ENCODE assay signal across 8 cellular contexts in the genomic region with DNA sequence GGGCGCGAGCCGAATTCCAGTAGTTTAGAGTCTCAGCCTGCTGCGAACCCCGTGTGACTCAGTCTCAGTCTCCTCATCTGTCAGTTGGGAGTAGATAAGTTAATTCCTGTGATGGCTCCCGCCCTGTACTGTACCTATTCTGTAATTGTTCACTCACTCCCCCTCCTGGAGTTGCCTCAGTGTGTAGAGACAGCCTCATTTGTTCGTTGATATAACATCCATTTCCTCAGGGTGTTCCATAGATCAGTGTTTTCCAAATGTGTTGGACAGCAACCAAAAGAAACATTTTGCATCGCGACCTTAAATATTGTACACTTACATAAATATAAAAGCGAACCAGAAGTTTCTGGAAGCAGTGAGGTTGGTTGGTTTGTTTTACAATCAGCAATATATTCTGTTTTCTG. TPM values are rescaled to one million over a fixed set of nuclear protein-coding genes. Genes with fewer than 3 reads are reported as not detected.
DNase-seq lines count a peak whose midpoint lies in the region; ATAC-seq and TF ChIP-seq lines count a peak whose summit lies in the region.

No MANE protein-coding gene starts in this region.

- H3K9me3 ChIP-seq in H9 (ENCODE audit: control insufficient read depth, low read depth, low read length) (no peaks in the 10 kb centered on the region), testis (no peaks in the 10 kb centered on the region)

- H3K14ac ChIP-seq in H9 (ENCODE audit: insufficient read depth, low read length), result no peak overlapping the region

- no peak for ATAC-seq in activated naive CD8-positive, alpha-beta T cell treated with anti-CD3 and anti-CD28 coated beads, Interleukin-2, amount 50 U/mL, for 24 hours

- peak; percentile 75 for DNase-seq in ACHN
- DNase-seq in H9, result no peak
- DNase-seq in activated naive CD8-positive, alpha-beta T cell treated with anti-CD3 and anti-CD28 coated beads, Interleukin-2, amount 50 U/mL, for 24 hours, result no peak
- peak; percentile 39 for DNase-seq in kidney epithelial cell (ENCODE audit: low read depth)
- no peak for DNase-seq in testis
- no peak for DNase-seq in DMS53 treated with DMSO at 0.1 percent for 48 hours (lab: John Stamatoyannopoulos, UW; ENCODE audit: unreplicated experiment)
- no peak for DNase-seq in activated effector memory CD4-positive, alpha-beta T cell treated with anti-CD3 and anti-CD28 coated beads, Interleukin-2, amount 50 U/mL, for 16 hours
- DNase-seq in iPS-NIHi11 (ENCODE audit: low spot score), result no peak

- TF ChIP-seq CTCF in H9 (conservative IDR thresholded peaks at IDR 0.05) (no peak), kidney epithelial cell (IDR thresholded peaks at IDR 0.05; ENCODE audit: insufficient read depth, low read length, poor library complexity, severe bottlenecking) (no peak), testis (IDR thresholded peaks at IDR 0.05) (no peak)

- no peak overlapping the region for H3K23ac ChIP-seq in H9 (ENCODE audit: insufficient read length, low read depth, low read length)

- 0 out of 2 replicates have a peak, but pooled peaks cover 2% of the 10 kb centered on the region for H3K4me1 ChIP-seq in H9 (ENCODE audit: insufficient read depth, low read length)
- H3K4me1 ChIP-seq in testis, result peaks cover 23% of the 10 kb centered on the region

- H2AK5ac ChIP-seq in H9 (ENCODE audit: insufficient read length, low read length), result no peak overlapping the region

- H4K20me1 ChIP-seq in H9 (ENCODE audit: control insufficient read depth, insufficient read depth, insufficient read length), result no peaks in the 10 kb centered on the region

- H2BK12ac ChIP-seq in H9 (ENCODE audit: insufficient read length, low read depth, low read length), result no peak overlapping the region

- H3T11ph ChIP-seq in H9 (ENCODE audit: low read length), result no peak overlapping the region

- H3K79me2 ChIP-seq in H9 (ENCODE audit: insufficient read depth, low read length), result peaks cover 15% of the 10 kb centered on the region; the same call in 1 of the 2 replicates

- no peak overlapping the region for H3K18ac ChIP-seq in H9 (ENCODE audit: insufficient read length, low read depth, low read length)

- in situ Hi-C loops in ACHN (cut with HindIII; ENCODE audit: low pct_ligation_motif_present, low pct_unique_long_range_greater_than_20kb, low sequenced_read_pairs), result no loop called here

- no peak for TF ChIP-seq POLR2A in testis (IDR thresholded peaks at IDR 0.05)

- H3K56ac ChIP-seq in H9 (ENCODE audit: insufficient read length, low read depth, low read length), result no peak overlapping the region

- H3K4ac ChIP-seq in H9 (ENCODE audit: low read depth, low read length), result no peak overlapping the region

- no peak overlapping the region for H2BK5ac ChIP-seq in H9 (ENCODE audit: insufficient read length, low read length)

- intact Hi-C loops in testis (cut with DNase I; ENCODE audit: low total_unique reads), result no loop called here

- H2BK20ac ChIP-seq in H9 (ENCODE audit: low read depth, low read length, poor library complexity, severe bottlenecking), result no peak overlapping the region

- no peak overlapping the region for H2BK15ac ChIP-seq in H9 (ENCODE audit: low read depth, low read length)

- WGBS in H9 (ENCODE audit: extremely low coverage, insufficient read length, low lambda C conversion rate), result no CpG with 5 or more reads among the region's 10 CpGs
- 8 to 14% methylated on average over 6 to 10 of the region's 10 CpGs for WGBS in testis, 2 donors

- H3K27ac ChIP-seq in H9 (ENCODE audit: insufficient read length, low read depth, low read length) (no peak overlapping the region), testis (peak overlapping the region; percentile 89 to 95)

- no peaks in the 10 kb centered on the region for H3K27me3 Mint-ChIP-seq in H9 (ENCODE audit: low read depth)
- peaks cover 3% of the 10 kb centered on the region for H3K27me3 Mint-ChIP-seq in activated naive CD8-positive, alpha-beta T cell treated with anti-CD3 and anti-CD28 coated beads, Interleukin-2, amount 50 U/mL, for 24 hours

- H3K4me1 Mint-ChIP-seq in H9, result peaks cover 11 to 15% of the 10 kb centered on the region in 2 experiments
- peaks cover 73% of the 10 kb centered on the region for H3K4me1 Mint-ChIP-seq in activated naive CD8-positive, alpha-beta T cell treated with anti-CD3 and anti-CD28 coated beads, Interleukin-2, amount 50 U/mL, for 24 hours

- no peak overlapping the region for H4K8ac ChIP-seq in H9 (replicated peaks; ENCODE audit: insufficient read length, low read depth, low read length)

- H2BK120ac ChIP-seq in H9 (ENCODE audit: low read depth, low read length, poor library complexity, severe bottlenecking), result no peak overlapping the region

- H3K4me3 Mint-ChIP-seq in H9, result peak overlapping the region; percentile 96 to 99
- H3K4me3 Mint-ChIP-seq in activated naive CD8-positive, alpha-beta T cell treated with anti-CD3 and anti-CD28 coated beads, Interleukin-2, amount 50 U/mL, for 24 hours, result peak overlapping the region; percentile 96

- H3K9me3 Mint-ChIP-seq in H9, result peaks cover 0 to 2% of the 10 kb centered on the region in 2 experiments; a peak in 2 of 5 replicates
- H3K9me3 Mint-ChIP-seq in activated naive CD8-positive, alpha-beta T cell treated with anti-CD3 and anti-CD28 coated beads, Interleukin-2, amount 50 U/mL, for 24 hours, result no peaks in the 10 kb centered on the region

- H3K79me1 ChIP-seq in H9 (ENCODE audit: insufficient read depth, low read depth, low read length, poor library complexity, severe bottlenecking), result peaks cover 7% of the 10 kb centered on the region

- no peak overlapping the region for H4K5ac ChIP-seq in H9 (ENCODE audit: insufficient read length, low read depth, low read length)

- no peak overlapping the region for H4K91ac ChIP-seq in H9 (ENCODE audit: insufficient read length, low read depth, low read length)

- peak overlapping the region; percentile 98 to 100 (median 99); a peak in 6 of 7 replicates for H3K27ac Mint-ChIP-seq in H9
- peak overlapping the region; percentile 100 for H3K27ac Mint-ChIP-seq in activated naive CD8-positive, alpha-beta T cell treated with anti-CD3 and anti-CD28 coated beads, Interleukin-2, amount 50 U/mL, for 24 hours

- H3K23me2 ChIP-seq in H9 (ENCODE audit: insufficient read length, low read depth, low read length, poor library complexity, severe bottlenecking), result no peaks in the 10 kb centered on the region

- no peak overlapping the region for H2AFZ ChIP-seq in H9 (ENCODE audit: low read length)

- H3K27me3 ChIP-seq in H9 (ENCODE audit: insufficient read depth, low read length) (no peaks in the 10 kb centered on the region), kidney epithelial cell (ENCODE audit: control insufficient read depth, insufficient read depth, low read length) (no peaks in the 10 kb centered on the region), testis (no peaks in the 10 kb centered on the region)

- H3K36me3 ChIP-seq in kidney epithelial cell (ENCODE audit: control insufficient read depth, insufficient read depth, low read length), result no peaks in the 10 kb centered on the region
- H3K36me3 ChIP-seq in testis (ENCODE audit: low read depth, missing control alignments), result no peaks in the 10 kb centered on the region

- H3K4me3 ChIP-seq in kidney epithelial cell (ENCODE audit: low read depth, low read length) (peak overlapping the region; percentile 63), testis (peak overlapping the region; percentile 73 to 86)

- H3K9ac ChIP-seq in H9 (ENCODE audit: extremely low read depth, insufficient read length, low read length), result peak overlapping the region; percentile 79

- H3K4me2 ChIP-seq in H9 (ENCODE audit: insufficient read depth, insufficient read length, low read length), result peak overlapping the region; percentile 89

- peaks cover 7 to 30% (median 30%) of the 10 kb centered on the region in 3 experiments; a peak in 6 of 7 replicates for H3K36me3 Mint-ChIP-seq in H9 (ENCODE audit: insufficient read depth in 1 of 3, low read depth in 3 of 3)
- H3K36me3 Mint-ChIP-seq in activated naive CD8-positive, alpha-beta T cell treated with anti-CD3 and anti-CD28 coated beads, Interleukin-2, amount 50 U/mL, for 24 hours (ENCODE audit: low read depth), result peaks cover 43% of the 10 kb centered on the region

RNA-seq across cellular contexts. Expression of gene NFX1, which starts 0.7 kb away (rescaled TPM):
- total RNA-seq in H9 (2021) (35.1 and 36.3 TPM in 2 replicates), kidney epithelial cell (24.3 and 24.5 TPM in 2 replicates), testis (10 to 100 TPM; 46.7 to 48.6 TPM)
- polyA plus RNA-seq in testis (ENCODE audit: insufficient read depth, low read depth, low replicate concordance), result 30.0 TPM

RNA-seq across cellular contexts. Expression of gene CHMP5, which starts 26.1 kb away (rescaled TPM):
- total RNA-seq in H9 (2021), result 47.6 and 51.9 TPM in 2 replicates
- total RNA-seq in kidney epithelial cell, result 80.0 and 84.9 TPM in 2 replicates
- total RNA-seq in testis, result 10 to 100 TPM; 53.2 to 57.0 TPM
- 84.1 TPM for polyA plus RNA-seq in testis (ENCODE audit: insufficient read depth, low read depth, low replicate concordance)

RNA-seq across cellular contexts. Expression of gene BAG1, which starts 26.5 kb away (rescaled TPM):
- total RNA-seq in H9 (2021), result 58.8 and 66.4 TPM in 2 replicates
- total RNA-seq in kidney epithelial cell, result 54.8 and 59.0 TPM in 2 replicates
- total RNA-seq in testis, result 100 to 1,000 TPM in 1 of 2 donors, 10 to 100 TPM in 1; 96.6 to 147 TPM
- 203 TPM for polyA plus RNA-seq in testis (ENCODE audit: insufficient read depth, low read depth, low replicate concordance)

RNA-seq across cellular contexts. Expression of gene SPINK4, which starts 51.0 kb away (rescaled TPM):
- not detected in 2 replicates for total RNA-seq in H9 (2021)
- not detected in 2 replicates for total RNA-seq in kidney epithelial cell
- not detected for total RNA-seq in testis
- polyA plus RNA-seq in testis (ENCODE audit: insufficient read depth, low read depth, low replicate concordance), result not detected

Comparison
In these comparisons a context has a peak if more than half of its experiments do, and no peak if none do; other contexts are left out.
1. DNase-seq: peak in ACHN (single experiment) and kidney epithelial cell (single experiment); none in H9 (single experiment), activated naive CD8-positive, alpha-beta T cell treated with anti-CD3 and anti-CD28 coated beads, Interleukin-2, amount 50 U/mL, for 24 hours (single experiment), testis (single experiment), DMS53 treated with DMSO at 0.1 percent for 48 hours (single experiment), activated effector memory CD4-positive, alpha-beta T cell treated with anti-CD3 and anti-CD28 coated beads, Interleukin-2, amount 50 U/mL, for 16 hours (single experiment) and iPS-NIHi11 (single experiment).